1 cellular context compared by ENCODE assay signal in the genomic region with DNA sequence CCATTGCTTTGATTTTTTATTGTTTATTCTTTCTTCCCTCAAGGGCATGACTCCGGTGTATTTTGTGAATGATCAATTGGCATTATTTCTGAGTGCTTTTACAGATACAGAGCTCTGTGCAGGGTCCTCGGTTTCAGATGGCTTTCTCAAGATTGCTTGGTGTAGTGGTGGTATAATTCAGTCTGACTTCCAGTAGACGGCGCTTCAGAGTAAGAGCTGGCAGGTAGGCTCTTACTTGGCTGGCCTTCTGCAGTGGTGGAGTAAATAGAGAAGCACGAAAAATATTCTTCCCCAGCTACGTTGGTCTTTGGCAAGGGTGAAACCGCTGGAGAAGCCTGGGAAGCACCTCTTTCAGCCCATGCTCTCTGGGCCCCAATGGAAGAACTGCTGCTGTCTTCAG.
TF ChIP-seq lines count a peak whose summit lies in the region.

No MANE protein-coding gene starts in this region.

TF ChIP-seq in GM12878, 131 proteins besides CTCF, POLR2A, EP300 and RAD21 (continued from another document):
- TF ChIP-seq, protein P1, sequence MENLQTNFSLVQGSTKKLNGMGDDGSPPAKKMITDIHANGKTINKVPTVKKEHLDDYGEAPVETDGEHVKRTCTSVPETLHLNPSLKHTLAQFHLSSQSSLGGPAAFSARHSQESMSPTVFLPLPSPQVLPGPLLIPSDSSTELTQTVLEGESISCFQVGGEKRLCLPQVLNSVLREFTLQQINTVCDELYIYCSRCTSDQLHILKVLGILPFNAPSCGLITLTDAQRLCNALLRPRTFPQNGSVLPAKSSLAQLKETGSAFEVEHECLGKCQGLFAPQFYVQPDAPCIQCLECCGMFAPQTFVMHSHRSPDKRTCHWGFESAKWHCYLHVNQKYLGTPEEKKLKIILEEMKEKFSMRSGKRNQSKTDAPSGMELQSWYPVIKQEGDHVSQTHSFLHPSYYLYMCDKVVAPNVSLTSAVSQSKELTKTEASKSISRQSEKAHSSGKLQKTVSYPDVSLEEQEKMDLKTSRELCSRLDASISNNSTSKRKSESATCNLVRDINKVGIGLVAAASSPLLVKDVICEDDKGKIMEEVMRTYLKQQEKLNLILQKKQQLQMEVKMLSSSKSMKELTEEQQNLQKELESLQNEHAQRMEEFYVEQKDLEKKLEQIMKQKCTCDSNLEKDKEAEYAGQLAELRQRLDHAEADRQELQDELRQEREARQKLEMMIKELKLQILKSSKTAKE (IDR thresholded peaks at IDR 0.05; ENCODE audit: low read depth, poor library complexity, severe bottlenecking) = no peak
- TF ChIP-seq ZNF622 (IDR thresholded peaks at IDR 0.05) (no peak), BACH1 (IDR thresholded peaks at IDR 0.05; ENCODE audit: borderline replicate concordance) (no peak), MEF2B (IDR thresholded peaks at IDR 0.05; ENCODE audit: partially characterized antibody, poor library complexity, severe bottlenecking) (no peak)
